In the genomic region with DNA sequence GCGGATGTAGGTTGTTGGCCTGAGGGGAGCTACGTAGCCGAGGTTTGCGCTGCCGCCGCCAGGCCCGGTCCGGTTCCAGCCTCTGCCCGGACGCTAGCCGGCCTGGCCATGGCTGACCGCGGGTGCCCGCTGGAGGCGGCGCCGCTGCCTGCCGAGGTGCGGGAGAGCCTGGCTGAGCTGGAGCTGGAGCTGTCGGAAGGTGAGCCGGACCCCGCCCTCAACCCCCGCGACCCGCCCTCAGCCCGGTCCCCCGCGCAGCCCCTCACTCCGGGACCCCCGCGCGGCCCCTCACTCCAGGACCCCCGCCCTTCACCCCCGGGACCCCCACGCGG, we compare ENCODE assay signal across 8 cellular contexts. TPM values are rescaled to one million over a fixed set of nuclear protein-coding genes. Genes with fewer than 3 reads are reported as not detected.
DNase-seq lines count a peak whose midpoint lies in the region; TF ChIP-seq lines count a peak whose summit lies in the region.

No MANE protein-coding gene starts in this region.

- H3K9ac ChIP-seq in OCI-LY3 (ENCODE audit: low read length): peak overlapping the region; percentile 91

- peak overlapping the region in 7 of 8 donors; percentile 70 to 91 (median 84) for H3K4me3 Mint-ChIP-seq in CD4-positive, alpha-beta memory T cell
- peak overlapping the region; percentile 85 for H3K4me3 Mint-ChIP-seq in endothelial cell (ENCODE audit: unreplicated experiment)

- peaks cover 44% of the 10 kb centered on the region for H3K79me2 ChIP-seq in OCI-LY3 (ENCODE audit: low read length)

- peak overlapping the region in 1 of 2 donors; percentile 66 for H3K4me3 ChIP-seq in CD4-positive, alpha-beta memory T cell (ENCODE audit: low read length in 2 of 2)
- peak overlapping the region; percentile 94 for H3K4me3 ChIP-seq in OCI-LY3 (ENCODE audit: low read length)
- H3K4me3 ChIP-seq in neutrophil (ENCODE audit: low read depth in 1 of 2, low read length in 1 of 2): peak overlapping the region; percentile 92 to 97

- peaks cover 27 to 60% (median 44%) of the 10 kb centered on the region in 4 donors for H3K4me1 Mint-ChIP-seq in CD4-positive, alpha-beta memory T cell
- H3K4me1 Mint-ChIP-seq in endothelial cell (ENCODE audit: unreplicated experiment): peaks cover 28% of the 10 kb centered on the region

- TF ChIP-seq CTCF in OCI-LY3 (IDR thresholded peaks at IDR 0.05; ENCODE audit: low read depth, low read length) (no peak), endothelial cell (IDR thresholded peaks at IDR 0.05; ENCODE audit: unreplicated experiment) (no peak), neutrophil (IDR thresholded peaks at IDR 0.05) (no peak)

- POLR2A ChIA-PET in CD4-positive, alpha-beta memory T cell (lab: Charles Lee; ENCODE audit: partially characterized antibody): interaction anchor here (0.7 to 4.4 kb wide), 14 partner anchors 10 to 184 kb away, joined by 3 to 75 read pairs (median 5); a partner anchor contains a TSS

- H3K4me2 ChIP-seq in OCI-LY3 (ENCODE audit: low read length): peak overlapping the region; percentile 81

- H3K36me3 ChIP-seq in CD4-positive, alpha-beta memory T cell (ENCODE audit: insufficient read depth, low read length): no peaks in the 10 kb centered on the region
- H3K36me3 ChIP-seq in OCI-LY3 (replicated peaks; ENCODE audit: low read depth, low read length): peaks cover 18% of the 10 kb centered on the region
- H3K36me3 ChIP-seq in neutrophil: peaks cover 9% of the 10 kb centered on the region

- H4K20me1 ChIP-seq in OCI-LY3 (ENCODE audit: insufficient read depth, low read length): no peaks in the 10 kb centered on the region

- no peak overlapping the region; the same call in 1 of the 2 replicates for H2AFZ ChIP-seq in OCI-LY3 (ENCODE audit: low read depth, low read length)

- no peaks in the 10 kb centered on the region for H3K27me3 ChIP-seq in CD4-positive, alpha-beta memory T cell (ENCODE audit: insufficient read depth, low read length)
- H3K27me3 ChIP-seq in OCI-LY3 (ENCODE audit: low read depth, low read length) (no peaks in the 10 kb centered on the region), neutrophil (no peaks in the 10 kb centered on the region)

- H3K27ac Mint-ChIP-seq in CD4-positive, alpha-beta memory T cell: peak overlapping the region in 5 of 7 donors; percentile 64 to 91 (median 76)
- no peak overlapping the region for H3K27ac Mint-ChIP-seq in endothelial cell (ENCODE audit: unreplicated experiment)

- no peaks in the 10 kb centered on the region for H3K9me3 ChIP-seq in CD4-positive, alpha-beta memory T cell (ENCODE audit: control insufficient read depth in 1 of 2, low read length in 2 of 2)
- H3K9me3 ChIP-seq in OCI-LY3 (ENCODE audit: insufficient read depth, low read length) (no peaks in the 10 kb centered on the region), neutrophil (no peaks in the 10 kb centered on the region)

- H3K9me3 Mint-ChIP-seq in CD4-positive, alpha-beta memory T cell: no peaks in the 10 kb centered on the region
- no peaks in the 10 kb centered on the region for H3K9me3 Mint-ChIP-seq in endothelial cell (ENCODE audit: unreplicated experiment)

- H3K27me3 Mint-ChIP-seq in CD4-positive, alpha-beta memory T cell: no peaks in the 10 kb centered on the region
- H3K27me3 Mint-ChIP-seq in endothelial cell (ENCODE audit: unreplicated experiment): peaks cover 2% of the 10 kb centered on the region

- CTCF ChIA-PET in CD4-positive, alpha-beta memory T cell (lab: Charles Lee; ENCODE audit: partially characterized antibody): no interaction called here

- H3K36me3 Mint-ChIP-seq in CD4-positive, alpha-beta memory T cell: peaks cover 15 to 33% of the 10 kb centered on the region in 2 donors
- H3K36me3 Mint-ChIP-seq in endothelial cell (ENCODE audit: low read depth, unreplicated experiment): peaks cover 4% of the 10 kb centered on the region

- DNase-seq in CD4-positive, alpha-beta memory T cell: no peak
- DNase-seq in endothelial cell (ENCODE audit: low spot score) (no peak), epidermal melanocyte (ENCODE audit: insufficient read length, low spot score) (no peak), HuH-7 (ENCODE audit: low spot score) (no peak), NCI-H146 (lab: John Stamatoyannopoulos, UW) (no peak), OCI-M1 (lab: John Stamatoyannopoulos, UW) (no peak)

- H3K4me1 ChIP-seq in CD4-positive, alpha-beta memory T cell (ENCODE audit: insufficient read depth, low read length): peaks cover 42% of the 10 kb centered on the region
- peaks cover 15% of the 10 kb centered on the region for H3K4me1 ChIP-seq in OCI-LY3 (ENCODE audit: low read length)
- peaks cover 38 to 42% of the 10 kb centered on the region in 2 experiments for H3K4me1 ChIP-seq in neutrophil (ENCODE audit: control insufficient read depth in 1 of 2, insufficient read depth in 1 of 2, low read depth in 1 of 2, low read length in 1 of 2)

- peak overlapping the region; percentile 72 for H3K27ac ChIP-seq in CD4-positive, alpha-beta memory T cell (ENCODE audit: low read depth, low read length)
- H3K27ac ChIP-seq in OCI-LY3 (ENCODE audit: low read length): peak overlapping the region; percentile 44
- H3K27ac ChIP-seq in neutrophil: peak overlapping the region; percentile 84

- intact Hi-C loops in CD4-positive, alpha-beta memory T cell (cut with micrococcal nuclease): no loop called here

RNA-seq across cellular contexts. Expression of a gene that starts 0.3 kb away (rescaled TPM):
- 10 to 100 TPM; 94.6 to 95.9 TPM for total RNA-seq in CD4-positive, alpha-beta memory T cell
- 10 to 100 TPM; 14.1 to 17.8 TPM for polyA plus RNA-seq in CD4-positive, alpha-beta memory T cell
- 80.2 TPM for total RNA-seq in endothelial cell (ENCODE audit: unreplicated experiment)
